ENCODE assay signal across 20 cellular contexts in the genomic region with DNA sequence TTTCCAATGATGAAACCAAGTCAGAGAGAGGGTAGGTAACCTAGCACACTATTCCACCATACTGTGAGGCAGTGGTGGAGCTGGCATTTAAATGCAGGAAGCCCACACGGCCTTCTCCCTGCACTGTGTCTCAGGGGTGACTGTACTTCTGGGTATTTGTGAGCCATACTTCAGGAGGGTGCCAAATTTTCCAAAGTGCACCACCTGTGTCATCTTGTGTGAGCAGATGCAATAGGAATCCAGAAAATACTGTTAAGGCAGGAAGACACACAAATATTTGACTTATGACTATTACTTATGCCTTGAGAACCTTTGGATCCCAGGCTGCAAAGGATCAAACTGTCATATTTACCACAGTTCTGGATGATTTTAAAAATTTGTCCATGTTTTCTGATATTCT. TPM values are rescaled to one million over a fixed set of nuclear protein-coding genes. Genes with fewer than 3 reads are reported as not detected.
DNase-seq lines count a peak whose midpoint lies in the region; ATAC-seq and TF ChIP-seq lines count a peak whose summit lies in the region.
"Had no signal": no experiment of that assay in that cellular context is flagged by ENCODE, and none has a peak within 500 bp of the region (broad histone marks: within the 10 kb centered on the region; RNA-seq: fewer than 3 reads in every experiment).

No MANE protein-coding gene starts in this region.

- intact Hi-C loops in dorsolateral prefrontal cortex (cut with DNase I), result no loop called here

- H3K27ac ChIP-seq in dorsolateral prefrontal cortex, result no peak overlapping the region

- H3K27me3 ChIP-seq in dorsolateral prefrontal cortex, result no peaks in the 10 kb centered on the region
- H3K27me3 ChIP-seq: BE2C had no signal

- H3K4me3 ChIP-seq in dorsolateral prefrontal cortex, result no peak overlapping the region
- H3K4me3 ChIP-seq: GM12878, K562 had no signal

- ATAC-seq in GM19023 (IDR thresholded peaks at IDR 0.05; ENCODE audit: unreplicated experiment) (no peak), HG02973 (IDR thresholded peaks at IDR 0.05; ENCODE audit: unreplicated experiment) (no peak)
- ATAC-seq: GM12878, K562, Panc1, SK-N-SH treated with all-trans-retinoic acid at 6 μM for 48 hours had no signal

- no peak for TF ChIP-seq CTCF in dorsolateral prefrontal cortex (IDR thresholded peaks at IDR 0.05 in 54 of 56, conservative IDR thresholded peaks at IDR 0.05 in 2 of 56; ENCODE audit: low read depth in 1 of 56, partially characterized antibody in 56 of 56)

- DNase-seq in ELR (ENCODE audit: low read depth) (peak; percentile 62), HS-5 (ENCODE audit: low read depth) (peak; percentile 41), RKO (ENCODE audit: low spot score) (peak; percentile 85), kidney tubule cell (ENCODE audit: low spot score) (peak; percentile 65), dorsolateral prefrontal cortex (no peak)
- DNase-seq: BE2C, DMS53, H9, NCI-H1092 treated with DMSO at 0.1 percent for 48 hours, NCI-H1436 treated with DMSO at 0.1 percent for 48 hours, NCI-H2029, NCI-H2227 treated with DMSO at 0.1 percent for 48 hours, NCI-H510A treated with DMSO at 0.1 percent for 48 hours, NCI-H748 treated with DMSO at 0.1 percent for 48 hours had no signal

RNA-seq across cellular contexts. Expression of a gene that starts 17.3 kb away (rescaled TPM):
- 10 to 100 TPM in 14 of 120 experiments, 1 to 10 TPM in 106; 2.4 to 14.4 (median 6.5) TPM for total RNA-seq in dorsolateral prefrontal cortex

RNA-seq across cellular contexts. Expression of a gene that starts 29.5 kb away (rescaled TPM):
- total RNA-seq in dorsolateral prefrontal cortex, result 10 to 100 TPM in 90 of 120 experiments, 1 to 10 TPM in 30; 6.4 to 17.3 (median 11.3) TPM

Comparison
In these comparisons a context has a peak if more than half of its experiments do, and no peak if none do; other contexts are left out.
1. DNase-seq: peak in ELR (single experiment), HS-5 (single experiment), RKO (single experiment) and kidney tubule cell (single experiment); none in dorsolateral prefrontal cortex (0 of 10).